28 cellular contexts compared by ENCODE assay signal in the genomic region with DNA sequence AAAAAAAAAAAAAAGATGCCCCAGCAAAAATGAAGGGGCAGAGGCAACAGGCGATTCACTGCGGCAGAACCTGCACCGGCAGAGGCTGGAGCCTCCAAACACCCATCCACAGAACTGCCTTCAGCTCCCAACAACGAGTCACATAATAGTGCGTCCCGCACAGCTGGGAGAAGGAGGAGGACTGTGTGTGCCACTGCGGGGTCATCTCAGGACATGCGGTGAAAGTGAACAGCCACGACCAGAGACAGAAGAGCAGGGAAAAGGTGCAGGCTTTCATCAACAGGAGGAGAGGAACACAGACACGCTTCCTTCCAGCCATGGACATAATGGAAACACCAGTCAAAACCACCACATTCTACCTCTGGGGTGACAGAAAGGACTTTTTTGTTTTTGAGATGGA.
"Had no signal": no experiment of that assay in that cellular context is flagged by ENCODE, and none has a peak within 500 bp of the region (broad histone marks: within the 10 kb centered on the region; RNA-seq: fewer than 3 reads in every experiment).

No MANE protein-coding gene starts in this region.

- H3K27ac ChIP-seq: esophagus muscularis mucosa, foreskin keratinocyte, gastroesophageal sphincter, heart left ventricle, hepatocyte, pancreas, right atrium auricular region, sigmoid colon, testis, tibial artery had no signal

- H3K27ac Mint-ChIP-seq: memory B cell; mesothelial cell of epicardium; natural killer cell treated with Interleukin-12 subunit alpha and Interleukin-12 subunit beta and Interleukin-15 and Interleukin-18, amount 100 ng/mL, for 72 hours; progenitor cell of endocrine pancreas; stimulated activated effector memory CD8-positive, alpha-beta T cell treated with anti-CD3 and anti-CD28 coated beads, Interleukin-12 subunit alpha, Interleukin-12 subunit beta, amount 100 ng/mL, for 72 hours; type B pancreatic cell had no signal

- ATAC-seq: foreskin keratinocyte; gastroesophageal sphincter; heart left ventricle; left lobe of liver; mucosa of descending colon; natural killer cell treated with Interleukin-12 subunit alpha and Interleukin-12 subunit beta and Interleukin-15 and Interleukin-18, amount 100 ng/mL, for 72 hours; pancreas; stimulated activated effector memory CD8-positive, alpha-beta T cell treated with anti-CD3 and anti-CD28 coated beads, Interleukin-12 subunit alpha, Interleukin-12 subunit beta, amount 100 ng/mL, for 72 hours; stimulated activated naive CD8-positive, alpha-beta T cell treated with anti-CD3 and anti-CD28 coated beads, Interleukin-15, Interleukin-2, amounts not matched to agents 100 U/mL and 50 U/mL, for 24 hours had no signal

- H3K9me3 Mint-ChIP-seq: endodermal cell; memory B cell; mesothelial cell of epicardium; naive B cell; natural killer cell treated with Interleukin-12 subunit alpha and Interleukin-12 subunit beta and Interleukin-15 and Interleukin-18, amount 100 ng/mL, for 72 hours; neural crest cell; stimulated activated effector memory CD8-positive, alpha-beta T cell treated with anti-CD3 and anti-CD28 coated beads, Interleukin-12 subunit alpha, Interleukin-12 subunit beta, amount 100 ng/mL, for 72 hours; type B pancreatic cell had no signal

- H3K27me3 ChIP-seq: esophagus muscularis mucosa, foreskin keratinocyte, gastroesophageal sphincter, heart left ventricle, hepatocyte, neutrophil, pancreas, right atrium auricular region, sigmoid colon, testis, tibial artery had no signal

- H2AFZ ChIP-seq: hepatocyte had no signal

- H3K27me3 Mint-ChIP-seq: memory B cell; naive B cell; natural killer cell treated with Interleukin-12 subunit alpha and Interleukin-12 subunit beta and Interleukin-15 and Interleukin-18, amount 100 ng/mL, for 72 hours; progenitor cell of endocrine pancreas; type B pancreatic cell had no signal

- H3K4me2 ChIP-seq: hepatocyte had no signal

- H3K79me2 ChIP-seq: hepatocyte had no signal

- H3K4me3 Mint-ChIP-seq: endodermal cell; memory B cell; mesothelial cell of epicardium; natural killer cell treated with Interleukin-12 subunit alpha and Interleukin-12 subunit beta and Interleukin-15 and Interleukin-18, amount 100 ng/mL, for 72 hours; neural crest cell; stimulated activated effector memory CD8-positive, alpha-beta T cell treated with anti-CD3 and anti-CD28 coated beads, Interleukin-12 subunit alpha, Interleukin-12 subunit beta, amount 100 ng/mL, for 72 hours; type B pancreatic cell had no signal

- DNase-seq: effector CD8-positive, alpha-beta T cell; endodermal cell; foreskin keratinocyte; mucosa of descending colon; naive B cell; sigmoid colon; stimulated activated CD4-positive, alpha-beta T cell treated with anti-CD3 and anti-CD28 coated beads, Interleukin-2, amount 100 ng/mL, for 24 hours; stimulated activated CD4-positive, alpha-beta T cell treated with anti-CD3 and anti-CD28 coated beads, Interleukin-4, amount 100 ng/mL, for 24 hours; stimulated activated naive CD8-positive, alpha-beta T cell treated with anti-CD3 and anti-CD28 coated beads, Interleukin-15, Interleukin-2, amounts not matched to agents 100 U/mL and 50 U/mL, for 24 hours; substantia nigra; testis; tibial artery had no signal

- H3K4me1 ChIP-seq: esophagus muscularis mucosa, foreskin keratinocyte, gastroesophageal sphincter, heart left ventricle, pancreas, right atrium auricular region, sigmoid colon, testis, tibial artery had no signal

- H3K36me3 Mint-ChIP-seq: natural killer cell treated with Interleukin-12 subunit alpha and Interleukin-12 subunit beta and Interleukin-15 and Interleukin-18, amount 100 ng/mL, for 72 hours had no signal

- H3K4me3 ChIP-seq: esophagus muscularis mucosa, gastroesophageal sphincter, heart left ventricle, hepatocyte, lung, mucosa of descending colon, pancreas, right atrium auricular region, sigmoid colon, testis, tibial artery had no signal

- H3K4me1 Mint-ChIP-seq: memory B cell; mesothelial cell of epicardium; neural crest cell; stimulated activated effector memory CD8-positive, alpha-beta T cell treated with anti-CD3 and anti-CD28 coated beads, Interleukin-12 subunit alpha, Interleukin-12 subunit beta, amount 100 ng/mL, for 72 hours had no signal
